ENCODE assay signal across 9 cellular contexts in the genomic region with DNA sequence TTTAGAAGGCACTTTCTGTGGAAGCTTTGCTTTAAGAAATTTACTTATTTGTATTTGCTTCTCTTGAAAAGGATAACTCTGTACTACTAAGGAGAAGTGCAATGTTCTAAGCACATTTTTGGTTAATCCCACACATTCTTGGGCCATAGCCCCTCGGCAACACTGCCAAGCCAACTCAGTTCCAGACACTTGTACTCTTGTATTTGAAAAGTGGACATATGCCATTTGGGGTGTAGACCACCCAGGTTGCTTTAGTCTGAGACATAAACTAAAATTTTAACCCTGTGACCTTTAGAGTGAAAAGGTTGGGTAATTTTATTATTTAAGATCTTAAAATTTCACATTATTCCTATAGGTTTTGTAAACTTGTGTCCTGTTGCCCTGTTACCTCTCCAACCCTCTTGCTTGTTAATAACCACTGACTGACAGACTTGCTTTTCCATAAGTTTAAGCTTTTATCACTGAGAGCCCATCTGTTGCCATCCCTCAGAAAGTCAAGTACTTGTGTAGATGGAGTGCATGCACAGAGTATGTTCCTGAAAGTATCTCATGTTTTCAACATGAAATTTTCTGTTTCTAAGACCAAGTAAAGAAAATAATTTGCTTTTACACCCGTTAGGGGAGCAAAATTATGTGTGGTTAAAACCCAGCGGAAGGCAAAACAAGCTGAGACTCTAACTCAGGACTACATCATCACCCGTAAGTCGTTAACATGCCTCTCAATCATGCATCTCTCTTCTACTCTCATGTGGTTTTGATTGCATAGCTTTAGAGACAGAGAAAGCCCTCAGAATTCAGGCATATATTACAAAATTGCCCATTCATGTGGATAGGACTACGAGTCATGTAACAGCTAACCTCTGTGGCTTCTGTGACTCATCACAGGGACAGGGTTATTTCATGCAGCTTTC.
DNase-seq lines count a peak whose midpoint lies in the region; ATAC-seq, FAIRE-seq and TF ChIP-seq lines count a peak whose summit lies in the region.
"Had no signal": no experiment of that assay in that cellular context is flagged by ENCODE, and none has a peak within 500 bp of the region (broad histone marks: within the 10 kb centered on the region; RNA-seq: fewer than 3 reads in every experiment).

No MANE protein-coding gene starts in this region.

- BruUV-seq in MCF 10A (replicated peaks; lab: Mats Ljungman, UMichigan) (no TSS peak), Panc1 (replicated peaks; lab: Mats Ljungman, UMichigan) (no TSS peak)

- H3K36me3 ChIP-seq in breast epithelium, result peaks cover 11% of the 10 kb centered on the region
- H3K36me3 ChIP-seq in Panc1 (ENCODE audit: control insufficient read depth, insufficient read depth, low read length), result no peaks in the 10 kb centered on the region
- peaks cover 9% of the 10 kb centered on the region in 2 donors for H3K36me3 ChIP-seq in kidney (ENCODE audit: control insufficient read depth in 1 of 2, insufficient read depth in 2 of 2, low read length in 2 of 2)

- H3K27me3 Mint-ChIP-seq in MCF 10A (ENCODE audit: insufficient read depth, unreplicated experiment), result no peaks in the 10 kb centered on the region

- H3K27me3 ChIP-seq in breast epithelium (no peaks in the 10 kb centered on the region), Panc1 (ENCODE audit: control insufficient read depth, insufficient read depth, low read length) (no peaks in the 10 kb centered on the region)

- intact Hi-C loops in MCF 10A (cut with micrococcal nuclease) (no loop called here), breast epithelium (cut with DNase I; ENCODE audit: low total_unique reads) (no loop called here), Panc1 (cut with micrococcal nuclease; ENCODE audit: unreplicated experiment) (no loop called here), kidney (cut with DNase I) (no loop called here), posterior cingulate gyrus (cut with DNase I) (loop anchor here (5.0 kb wide), 1 partner anchor 110 kb away; no protein-coding TSS in a partner anchor)

- peaks cover 24% of the 10 kb centered on the region for H3K36me3 Mint-ChIP-seq in MCF 10A (ENCODE audit: insufficient read depth, unreplicated experiment)

- H3K9me3 ChIP-seq in breast epithelium (no peaks in the 10 kb centered on the region), Panc1 (ENCODE audit: control insufficient read depth, insufficient read depth, low read depth, low read length) (no peaks in the 10 kb centered on the region), kidney (ENCODE audit: control insufficient read depth in 1 of 2, low read length in 2 of 2) (no peaks in the 10 kb centered on the region)

- no peak overlapping the region for H3K27ac ChIP-seq in breast epithelium
- H3K27ac ChIP-seq in Panc1 (ENCODE audit: low read length), result no peak overlapping the region
- no peak overlapping the region for H3K27ac ChIP-seq in kidney (ENCODE audit: low read depth in 2 of 2, low read length in 2 of 2)

- H3K4me1 Mint-ChIP-seq in MCF 10A (ENCODE audit: insufficient read depth, unreplicated experiment), result peaks cover 19% of the 10 kb centered on the region

- in situ Hi-C loops in Panc1 (cut with HindIII; ENCODE audit: low pct_unique_long_range_greater_than_20kb, low sequenced_read_pairs), result no loop called here

- CTCF ChIA-PET in MCF 10A (lab: Yijun Ruan, JAX) (interaction anchor here (0.6 to 1.9 kb wide), 8 partner anchors 12 to 1510 kb away, joined by 3 to 14 read pairs (median 4); no protein-coding TSS in a partner anchor), Panc1 (lab: Charles Lee) (no interaction called here)

- H3K4me1 ChIP-seq in breast epithelium, result no peaks in the 10 kb centered on the region
- H3K4me1 ChIP-seq in Panc1 (ENCODE audit: control insufficient read depth, insufficient read depth, low read length), result peaks cover 2% of the 10 kb centered on the region; the same call in 1 of the 2 replicates
- peaks cover 0 to 2% of the 10 kb centered on the region in 2 donors for H3K4me1 ChIP-seq in kidney (ENCODE audit: control insufficient read depth in 1 of 2, insufficient read depth in 1 of 2, low read depth in 1 of 2, low read length in 2 of 2)

- H3K9ac ChIP-seq in kidney (ENCODE audit: low read length in 2 of 2), result no peak overlapping the region

- POLR2A ChIA-PET in MCF 10A (lab: Yijun Ruan, JAX) (interaction anchor here (0.7 to 1.4 kb wide), 4 partner anchors 16 to 107 kb away, joined by 3 to 4 read pairs (median 4); no protein-coding TSS in a partner anchor), Panc1 (lab: Charles Lee) (no interaction called here)

- H3K4me3 Mint-ChIP-seq in MCF 10A (ENCODE audit: unreplicated experiment), result no peak overlapping the region

- FAIRE-seq in kidney (lab: Jason Lieb, UNC), result no peak
- FAIRE-seq: endometrium had no signal

- no peak overlapping the region for H3K4me3 ChIP-seq in breast epithelium
- no peak overlapping the region for H3K4me3 ChIP-seq in Panc1 (ENCODE audit: low read depth in 2 of 2, low read length in 2 of 2)
- H3K4me3 ChIP-seq in kidney (ENCODE audit: low read length in 2 of 2), result no peak overlapping the region

- DNase-seq in MCF 10A (ENCODE audit: unreplicated experiment), result peak; percentile 77
- DNase-seq in breast epithelium (ENCODE audit: low spot score in 2 of 2), result no peak
- peak; percentile 57 for DNase-seq in Panc1 (ENCODE audit: low read depth, low spot score)
- peak; percentile 86 for DNase-seq in fibroblast of gingiva (ENCODE audit: low read depth)
- DNase-seq in kidney, result no peak
- no peak for DNase-seq in NCI-H510A (lab: John Stamatoyannopoulos, UW)
- DNase-seq in posterior cingulate gyrus, result no peak

- no peak overlapping the region for H3K27ac Mint-ChIP-seq in MCF 10A (ENCODE audit: low read depth, unreplicated experiment)

- peak; percentile 68 for ATAC-seq in HG02938 (IDR thresholded peaks at IDR 0.05; ENCODE audit: unreplicated experiment)
- peak; percentile 75 for ATAC-seq in Panc1

- TF ChIP-seq POLR2A in breast epithelium (IDR thresholded peaks at IDR 0.05), result no peak

- TF ChIP-seq CTCF in MCF 10A (IDR thresholded peaks at IDR 0.05; ENCODE audit: unreplicated experiment) (no peak), breast epithelium (IDR thresholded peaks at IDR 0.05) (no peak), Panc1 (IDR thresholded peaks at IDR 0.05) (no peak), kidney (IDR thresholded peaks at IDR 0.05; ENCODE audit: borderline replicate concordance, extremely low read depth, insufficient read depth) (no peak)

- H3K9me3 Mint-ChIP-seq in MCF 10A (ENCODE audit: unreplicated experiment), result no peaks in the 10 kb centered on the region

Comparison
In these comparisons a context has a peak if more than half of its experiments do, and no peak if none do; other contexts are left out.
1. DNase-seq: peak in MCF 10A (single experiment), Panc1 (single experiment) and fibroblast of gingiva (single experiment); none in breast epithelium (0 of 2), kidney (single experiment), NCI-H510A (single experiment) and posterior cingulate gyrus (0 of 10).